ENCODE assay signal across 14 cellular contexts in the genomic region with DNA sequence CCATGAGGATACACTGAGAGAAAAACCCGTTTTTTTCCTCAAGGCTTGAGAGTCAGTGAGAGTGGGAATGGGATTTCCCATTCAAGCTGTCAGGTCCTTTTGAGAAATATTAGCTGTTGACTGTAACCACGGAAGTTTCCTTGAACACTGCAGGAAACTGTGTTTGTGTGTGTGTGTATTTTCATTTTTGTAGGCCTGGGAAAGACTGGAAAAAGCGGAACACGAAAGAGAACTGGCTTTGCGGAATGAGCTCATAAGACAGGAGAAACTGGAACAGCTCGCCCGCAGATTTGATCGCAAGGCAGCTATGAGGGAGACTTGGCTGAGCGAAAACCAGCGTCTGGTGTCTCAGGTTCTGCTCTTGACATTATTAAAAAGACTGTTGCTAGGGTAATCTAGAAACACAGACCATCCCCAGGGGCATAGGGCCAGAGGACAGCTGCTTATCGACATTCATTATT.
DNase-seq lines count a peak whose midpoint lies in the region; ATAC-seq and TF ChIP-seq lines count a peak whose summit lies in the region.
"Had no signal": no experiment of that assay in that cellular context is flagged by ENCODE, and none has a peak within 500 bp of the region (broad histone marks: within the 10 kb centered on the region; RNA-seq: fewer than 3 reads in every experiment).

No MANE protein-coding gene starts in this region.

- intact Hi-C loops in IMR-90 (cut with micrococcal nuclease) (no loop called here), left ventricle myocardium superior (cut with micrococcal nuclease) (no loop called here), gastrocnemius medialis (cut with DNase I; ENCODE audit: low total_unique reads) (no loop called here)
- intact Hi-C loops in CD4-positive, alpha-beta memory T cell (cut with micrococcal nuclease): no loop called here

- TF ChIP-seq CTCF in IMR-90 (conservative IDR thresholded peaks at IDR 0.05; ENCODE audit: low read depth, low read length): no peak
- TF ChIP-seq CTCF in astrocyte of the spinal cord (IDR thresholded peaks at IDR 0.05; ENCODE audit: low read depth, low read length): no peak
- TF ChIP-seq CTCF in gastrocnemius medialis (IDR thresholded peaks at IDR 0.05 in 4 of 5, conservative IDR thresholded peaks at IDR 0.05 in 1 of 5): no peak

- no peak overlapping the region for H2BK120ac ChIP-seq in IMR-90 (ENCODE audit: low read depth, low read length)

- H3K14ac ChIP-seq in IMR-90 (replicated peaks; ENCODE audit: low read depth, low read length): no peak overlapping the region

- H2BK15ac ChIP-seq in IMR-90 (ENCODE audit: low read depth, low read length): no peak overlapping the region

- ATAC-seq in IMR-90 (ENCODE audit: low read depth) (no peak), left ventricle myocardium superior (peak; percentile 19), gastrocnemius medialis (no peak)
- ATAC-seq in naive thymus-derived CD8-positive, alpha-beta T cell: no peak

- no peak overlapping the region for H2AK9ac ChIP-seq in IMR-90 (replicated peaks; ENCODE audit: low read depth, low read length, poor library complexity)

- 39% methylated on average over 9 of the region's 11 CpGs; no CpG with 5 or more reads in 1 of the 2 experiments for WGBS in IMR-90 (ENCODE audit: extremely low coverage in 2 of 2, insufficient read length in 1 of 2), 2 experiments

- TF ChIP-seq POLR2A in IMR-90 (IDR thresholded peaks at IDR 0.05; ENCODE audit: low read depth, low read length): no peak
- TF ChIP-seq POLR2A in gastrocnemius medialis (IDR thresholded peaks at IDR 0.05): no peak

- peaks cover 60% of the 10 kb centered on the region for H3K36me3 ChIP-seq in IMR-90 (ENCODE audit: control insufficient read depth, insufficient read depth, low read length)
- H3K36me3 ChIP-seq in gastrocnemius medialis: peaks cover 0 to 90% of the 10 kb centered on the region in 2 donors
- H3K36me3 ChIP-seq in CD4-positive, alpha-beta memory T cell (ENCODE audit: insufficient read depth, low read length): peaks cover 92% of the 10 kb centered on the region

- H3K4me1 ChIP-seq in IMR-90 (ENCODE audit: control insufficient read depth, insufficient read depth, low read length) (no peaks in the 10 kb centered on the region), gastrocnemius medialis (peaks cover 2 to 25% of the 10 kb centered on the region in 2 donors)
- H3K4me1 ChIP-seq in CD4-positive, alpha-beta memory T cell (ENCODE audit: insufficient read depth, low read length): no peaks in the 10 kb centered on the region
- H3K4me1 ChIP-seq: SJCRH30 had no signal

- no peak overlapping the region for H4K91ac ChIP-seq in IMR-90 (ENCODE audit: insufficient read depth, low read depth, low read length)

- peaks cover 14% of the 10 kb centered on the region; the same call in 1 of the 2 replicates for H3K9me1 ChIP-seq in IMR-90 (ENCODE audit: insufficient read depth, low read length)

- H3K27me3 ChIP-seq in IMR-90 (ENCODE audit: control insufficient read depth, insufficient read depth, low read length) (no peaks in the 10 kb centered on the region), gastrocnemius medialis (no peaks in the 10 kb centered on the region)
- no peaks in the 10 kb centered on the region for H3K27me3 ChIP-seq in CD4-positive, alpha-beta memory T cell (ENCODE audit: insufficient read depth, low read length)
- H3K27me3 ChIP-seq: neutrophil, SJCRH30 had no signal

- no peak overlapping the region for H2AK5ac ChIP-seq in IMR-90 (ENCODE audit: low read depth, low read length)

- no peak overlapping the region for H2BK5ac ChIP-seq in IMR-90 (ENCODE audit: low read depth, low read length, poor library complexity, severe bottlenecking)

- H3K9me3 ChIP-seq in IMR-90 (ENCODE audit: control insufficient read depth, insufficient read depth, low read length) (no peaks in the 10 kb centered on the region), gastrocnemius medialis (no peaks in the 10 kb centered on the region)
- no peaks in the 10 kb centered on the region for H3K9me3 ChIP-seq in CD4-positive, alpha-beta memory T cell (ENCODE audit: control insufficient read depth in 1 of 2, low read length in 2 of 2)
- H3K9me3 ChIP-seq: neutrophil, SJCRH30 had no signal

- BruUV-seq in IMR-90 (replicated peaks; lab: Mats Ljungman, UMichigan): no TSS peak

- H3K4me2 ChIP-seq in IMR-90 (ENCODE audit: low read depth, low read length): no peak overlapping the region

- in situ Hi-C loops in IMR-90 (cut with MboI; ENCODE audit: low sequenced_read_pairs): no loop called here
- in situ Hi-C loops in astrocyte of the spinal cord (cut with HindIII; ENCODE audit: low sequenced_read_pairs): no loop called here
- in situ Hi-C loops in gastrocnemius medialis (cut with MboI; ENCODE audit: low sequenced_read_pairs in 4 of 4): no loop called here

- H3K4me3 ChIP-seq in IMR-90 (ENCODE audit: insufficient read depth, low read depth, low read length) (no peak overlapping the region), astrocyte of the spinal cord (ENCODE audit: low read depth, low read length) (no peak overlapping the region), gastrocnemius medialis (no peak overlapping the region)
- H3K4me3 ChIP-seq in CD4-positive, alpha-beta memory T cell (ENCODE audit: low read length in 2 of 2): no peak overlapping the region
- H3K4me3 ChIP-seq: SJCRH30 had no signal

- H3K9me3 Mint-ChIP-seq in naive thymus-derived CD8-positive, alpha-beta T cell: no peaks in the 10 kb centered on the region
- peaks cover 0 to 2% (median 0%) of the 10 kb centered on the region in 8 donors for H3K9me3 Mint-ChIP-seq in CD4-positive, alpha-beta memory T cell
- H3K9me3 Mint-ChIP-seq: activated B cell treated with CpG ODN at 0.5 μM for 24 hours had no signal

- H3K4me1 Mint-ChIP-seq in naive thymus-derived CD8-positive, alpha-beta T cell: peaks cover 8 to 17% (median 15%) of the 10 kb centered on the region in 4 donors
- H3K4me1 Mint-ChIP-seq in CD4-positive, alpha-beta memory T cell: peaks cover under 1 to 14% (median 4%) of the 10 kb centered on the region in 4 donors

- H3K4me3 Mint-ChIP-seq in naive thymus-derived CD8-positive, alpha-beta T cell: no peak overlapping the region
- no peak overlapping the region for H3K4me3 Mint-ChIP-seq in CD4-positive, alpha-beta memory T cell
- H3K4me3 Mint-ChIP-seq: activated B cell treated with CpG ODN at 0.5 μM for 24 hours, B cell had no signal

- H3K4ac ChIP-seq in IMR-90 (ENCODE audit: low read depth, low read length): no peak overlapping the region

- dilution Hi-C loops in IMR-90 (cut with HindIII; ENCODE audit: low sequenced_read_pairs, unreplicated experiment): no loop called here

- no peaks in the 10 kb centered on the region for H4K20me1 ChIP-seq in IMR-90 (ENCODE audit: insufficient read depth, low read length)

- peak overlapping the region in 4 of 10 donors; percentile 15 to 81 (median 39) for H3K27ac Mint-ChIP-seq in naive thymus-derived CD8-positive, alpha-beta T cell
- H3K27ac Mint-ChIP-seq in CD4-positive, alpha-beta memory T cell: peak overlapping the region in 1 of 7 donors; percentile 62
- H3K27ac Mint-ChIP-seq: activated B cell treated with CpG ODN at 0.5 μM for 24 hours, B cell had no signal

- no peak for TF ChIP-seq RAD21 in IMR-90 (IDR thresholded peaks at IDR 0.05; ENCODE audit: low read length)

- POLR2A ChIA-PET in IMR-90 (lab: Charles Lee; ENCODE audit: unreplicated experiment): no interaction called here
- POLR2A ChIA-PET in naive thymus-derived CD8-positive, alpha-beta T cell (lab: Charles Lee): interaction anchor here (0.6 to 0.9 kb wide), 4 partner anchors 27 to 64 kb away, joined by 3 to 6 read pairs (median 4); no protein-coding TSS in a partner anchor
- POLR2A ChIA-PET in CD4-positive, alpha-beta memory T cell (lab: Charles Lee; ENCODE audit: partially characterized antibody): interaction anchor here (4.6 kb wide), 1 partner anchor 66 kb away, joined by 16 read pairs; no protein-coding TSS in a partner anchor

- H2AFZ ChIP-seq in IMR-90 (replicated peaks; ENCODE audit: low read length, poor library complexity): no peak overlapping the region

- peaks cover 13 to 48% of the 10 kb centered on the region in 2 experiments; a peak in 2 of 4 replicates for H3K79me1 ChIP-seq in IMR-90 (ENCODE audit: low read depth in 1 of 2, low read length in 2 of 2)

- H3K27ac ChIP-seq in IMR-90 (ENCODE audit: insufficient read depth, low read length) (no peak overlapping the region), gastrocnemius medialis (peak overlapping the region; percentile 42 to 69 (median 57))
- no peak overlapping the region for H3K27ac ChIP-seq in CD4-positive, alpha-beta memory T cell (ENCODE audit: low read depth, low read length)
- H3K27ac ChIP-seq: neutrophil, SJCRH30 had no signal

- H3K56ac ChIP-seq in IMR-90 (ENCODE audit: extremely low read depth, insufficient read depth, low read length): no peak overlapping the region

- H3K36me3 Mint-ChIP-seq in naive thymus-derived CD8-positive, alpha-beta T cell: peaks cover 11 to 100% (median 45%) of the 10 kb centered on the region in 3 donors
- peaks cover 81 to 93% of the 10 kb centered on the region in 2 donors for H3K36me3 Mint-ChIP-seq in CD4-positive, alpha-beta memory T cell

- no peak overlapping the region for H3K9ac ChIP-seq in IMR-90 (ENCODE audit: low read depth, low read length)

- DNase-seq in IMR-90: peak; percentile 54
- DNase-seq in astrocyte of the spinal cord (ENCODE audit: low read depth, low spot score): peak; percentile 24
- peak; percentile 55 for DNase-seq in left ventricle myocardium superior
- no peak for DNase-seq in gastrocnemius medialis
- DNase-seq in naive thymus-derived CD8-positive, alpha-beta T cell: no peak
- no peak for DNase-seq in HK-2 (ENCODE audit: unreplicated experiment)
- DNase-seq in CD4-positive, alpha-beta memory T cell: no peak
- no peak for DNase-seq in activated CD8-positive, alpha-beta memory T cell treated with anti-CD3 and anti-CD28 coated beads, Interleukin-2, amount 50 U/mL, for 4 hours
- DNase-seq: activated B cell treated with CpG ODN at 0.5 μM for 24 hours, EL, NCI-H2029 treated with DMSO at 0.1 percent for 48 hours, SJCRH30 had no signal

- no peak overlapping the region for H4K5ac ChIP-seq in IMR-90 (ENCODE audit: low read depth, low read length)

- H4K8ac ChIP-seq in IMR-90 (ENCODE audit: low read depth in 2 of 2, low read length in 2 of 2): no peak overlapping the region

- H2BK20ac ChIP-seq in IMR-90 (ENCODE audit: low read depth, low read length): no peak overlapping the region

- no peak overlapping the region for H3K18ac ChIP-seq in IMR-90 (ENCODE audit: low read depth, low read length)

- CTCF ChIA-PET in IMR-90 (lab: Yijun Ruan, JAX): interaction anchor here (0.8 kb wide), 1 partner anchor 40 kb away, joined by 3 read pairs; no protein-coding TSS in a partner anchor
- CTCF ChIA-PET in CD4-positive, alpha-beta memory T cell (lab: Charles Lee; ENCODE audit: partially characterized antibody): interaction anchor here (0.7 to 4.2 kb wide), 9 partner anchors 10 to 517 kb away, joined by 3 to 18 read pairs (median 4); no protein-coding TSS in a partner anchor

- H3K27me3 Mint-ChIP-seq in naive thymus-derived CD8-positive, alpha-beta T cell: no peaks in the 10 kb centered on the region
- no peaks in the 10 kb centered on the region for H3K27me3 Mint-ChIP-seq in CD4-positive, alpha-beta memory T cell
- H3K27me3 Mint-ChIP-seq: activated B cell treated with CpG ODN at 0.5 μM for 24 hours, B cell had no signal

- no peak overlapping the region for H3K23ac ChIP-seq in IMR-90 (ENCODE audit: low read depth, low read length)

TF ChIP-seq in IMR-90, 13 proteins besides CTCF, POLR2A, EP300 and RAD21 (continues in another document):
- TF ChIP-seq MAZ (IDR thresholded peaks at IDR 0.05; ENCODE audit: borderline replicate concordance, low read depth, low read length): no peak

Comparison
In these comparisons a context has a peak if more than half of its experiments do, and no peak if none do; other contexts are left out.
1. DNase-seq: peak in IMR-90 (single experiment), astrocyte of the spinal cord (single experiment) and left ventricle myocardium superior (single experiment); none in gastrocnemius medialis (0 of 2), naive thymus-derived CD8-positive, alpha-beta T cell (0 of 10), HK-2 (single experiment), CD4-positive, alpha-beta memory T cell (0 of 5) and activated CD8-positive, alpha-beta memory T cell treated with anti-CD3 and anti-CD28 coated beads, Interleukin-2, amount 50 U/mL, for 4 hours (single experiment).
2. H3K27ac ChIP-seq: peak in gastrocnemius medialis (4 of 4); none in IMR-90 (single experiment) and CD4-positive, alpha-beta memory T cell (single experiment).